Comparison of ENCODE assay signal across 9 cellular contexts in genomic region chr3:59559721-59560514, GRCh38.
DNase-seq lines count a peak whose midpoint lies in the region; ATAC-seq lines count a peak whose summit lies in the region.
"Had no signal": no experiment of that assay in that cellular context is flagged by ENCODE, and none has a peak within 500 bp of the region (broad histone marks: within the 10 kb centered on the region; RNA-seq: fewer than 3 reads in every experiment).

No MANE protein-coding gene starts in this region.

- H3K27ac ChIP-seq in neuronal stem cell (replicated peaks; ENCODE audit: low read length), result no peak overlapping the region

- peak overlapping the region in 1 of 2 donors; percentile 6 for H3K4me3 ChIP-seq in neuronal stem cell (ENCODE audit: low read length in 2 of 2)

- H3K23ac ChIP-seq in neuronal stem cell (ENCODE audit: low read depth, low read length, poor library complexity), result no peak overlapping the region

- no CpG with 5 or more reads among the region's 4 CpGs for WGBS in neuronal stem cell (ENCODE audit: extremely low coverage in 2 of 2, insufficient read length in 2 of 2, insufficient replicate concordance in 1 of 2), 2 donors

- no peak overlapping the region for H3K4me2 ChIP-seq in neuronal stem cell (ENCODE audit: insufficient read depth, low read length, poor library complexity, severe bottlenecking)

- H2AFZ ChIP-seq in neuronal stem cell (ENCODE audit: low read length), result peak overlapping the region; percentile 43

- H4K91ac ChIP-seq in neuronal stem cell (ENCODE audit: low read depth, low read length, poor library complexity), result no peak overlapping the region

- no peaks in the 10 kb centered on the region for H3K27me3 ChIP-seq in neuronal stem cell (ENCODE audit: control insufficient read depth in 3 of 3, insufficient read depth in 3 of 3, low read depth in 1 of 3, low read length in 3 of 3)

- H3K9me3 ChIP-seq in neuronal stem cell (replicated peaks in 1 of 2; ENCODE audit: control insufficient read depth in 2 of 2, insufficient read depth in 1 of 2, low read depth in 1 of 2, low read length in 2 of 2), result peaks cover 0 to 2% of the 10 kb centered on the region in 2 donors

- no peak overlapping the region for H4K8ac ChIP-seq in neuronal stem cell (ENCODE audit: low read depth, low read length)

- DNase-seq in COLO829 (ENCODE audit: low spot score), result peak; percentile 97
- peak; percentile 89 for DNase-seq in MV-4-11 (lab: John Stamatoyannopoulos, UW)
- peak; percentile 99 for DNase-seq in amniotic epithelial cell (ENCODE audit: low read depth)
- no peak for DNase-seq in neuronal stem cell (ENCODE audit: low spot score)
- DNase-seq in SKM-1 treated with dmso at 0.1 percent for 144 hours (lab: John Stamatoyannopoulos, UW; ENCODE audit: unreplicated experiment), result no peak
- no peak for DNase-seq in ecto neural progenitor cell (ENCODE audit: low spot score)
- DNase-seq: NCI-H187 treated with DMSO at 0.1 percent for 48 hours had no signal

- no peak overlapping the region for H3K18ac ChIP-seq in neuronal stem cell (ENCODE audit: low read length)

- no peak overlapping the region for H3K14ac ChIP-seq in neuronal stem cell (ENCODE audit: low read length)

- no peaks in the 10 kb centered on the region for H3K79me1 ChIP-seq in neuronal stem cell (ENCODE audit: low read depth, low read length)

- H3K4ac ChIP-seq in neuronal stem cell (ENCODE audit: low read length), result no peak overlapping the region

- H2AK5ac ChIP-seq in neuronal stem cell (ENCODE audit: low read depth, low read length), result no peak overlapping the region

- H3K36me3 ChIP-seq in neuronal stem cell (replicated peaks in 1 of 2; ENCODE audit: control insufficient read depth in 2 of 2, insufficient read depth in 2 of 2, low read length in 2 of 2), result no peaks in the 10 kb centered on the region

- no peak overlapping the region for H2BK15ac ChIP-seq in neuronal stem cell (ENCODE audit: low read length)

- no peak overlapping the region for H2BK5ac ChIP-seq in neuronal stem cell (ENCODE audit: low read length)

- H3K9ac ChIP-seq in neuronal stem cell (ENCODE audit: low read depth, low read length, poor library complexity), result no peak overlapping the region

- no peak overlapping the region for H2BK120ac ChIP-seq in neuronal stem cell (ENCODE audit: low read depth, low read length)

- H3K4me1 ChIP-seq in neuronal stem cell (ENCODE audit: control insufficient read depth in 2 of 2, insufficient read depth in 1 of 2, low read depth in 1 of 2, low read length in 2 of 2), result peaks cover 0 to 15% of the 10 kb centered on the region in 2 donors

- no peak for ATAC-seq in GM18502 (IDR thresholded peaks at IDR 0.05; ENCODE audit: poor library complexity, unreplicated experiment)
- no peak for ATAC-seq in HG03565 (IDR thresholded peaks at IDR 0.05; ENCODE audit: unreplicated experiment)

- no peak overlapping the region for H2BK12ac ChIP-seq in neuronal stem cell (ENCODE audit: low read length)

Comparison
In these comparisons a context has a peak if more than half of its experiments do, and no peak if none do; other contexts are left out.
1. DNase-seq: peak in COLO829 (single experiment), MV-4-11 (single experiment) and amniotic epithelial cell (single experiment); none in neuronal stem cell (single experiment), SKM-1 treated with dmso at 0.1 percent for 144 hours (single experiment) and ecto neural progenitor cell (single experiment).